1 cellular context compared by ENCODE assay signal in genomic region chr1:51636765-51637522, GRCh38.
TF ChIP-seq lines count a peak whose summit lies in the region.

No MANE protein-coding gene starts in this region.

TF ChIP-seq in K562, 482 proteins besides CTCF, POLR2A, EP300 and RAD21 (continued from another document):
- TF ChIP-seq ZNF398 (CRISPR knock-in tag; IDR thresholded peaks at IDR 0.05): no peak
- TF ChIP-seq ZNF175 (CRISPR knock-in tag; IDR thresholded peaks at IDR 0.05; ENCODE audit: low read depth): 0 out of 2 replicates have a peak, but pooled peaks have one; percentile 27
- 0 out of 2 replicates have a peak, but pooled peaks have one; percentile 20 for TF ChIP-seq SMARCC2 (IDR thresholded peaks at IDR 0.05; ENCODE audit: low read depth)
- TF ChIP-seq ZNF347 (CRISPR knock-in tag; IDR thresholded peaks at IDR 0.05; ENCODE audit: low read depth): no peak
- TF ChIP-seq FOXA3 (CRISPR knock-in tag; conservative IDR thresholded peaks at IDR 0.05 in 1 of 2, IDR thresholded peaks at IDR 0.05 in 1 of 2): 0 out of 4 replicates have a peak, but pooled peaks of 1 of the 2 experiments have one; percentile 22
- 0 out of 2 replicates have a peak, but pooled peaks have one; percentile 22 for TF ChIP-seq MEF2A (IDR thresholded peaks at IDR 0.05; ENCODE audit: control insufficient read depth, low read depth, low read length)
- no peak for TF ChIP-seq RBM25 (IDR thresholded peaks at IDR 0.05; ENCODE audit: low read depth, low read length, severe bottlenecking)
- no peak for TF ChIP-seq ZBTB43 (CRISPR knock-in tag; IDR thresholded peaks at IDR 0.05)
- peak; percentile 58; the same call in 1 of the 2 replicates for TF ChIP-seq JUND (IDR thresholded peaks at IDR 0.05; ENCODE audit: borderline replicate concordance, low read depth, low read length)
- 0 out of 3 replicates have a peak, but pooled peaks have one; percentile 16 for TF ChIP-seq JUND (tag; IDR thresholded peaks at IDR 0.05; ENCODE audit: borderline replicate concordance, low read depth, low read length)
- no peak for TF ChIP-seq TCFL5 (CRISPR knock-in tag; conservative IDR thresholded peaks at IDR 0.05)
- TF ChIP-seq KDM1A (IDR thresholded peaks at IDR 0.05): peak; percentile 44 to 55; a peak in 2 of 4 replicates
- TF ChIP-seq SMARCA4 (IDR thresholded peaks at IDR 0.05): peak; percentile 43; the same call in 1 of the 2 replicates
- TF ChIP-seq JUN (IDR thresholded peaks at IDR 0.05; ENCODE audit: borderline replicate concordance, low read depth, low read length): peak; percentile 30; the same call in 1 of the 2 replicates
- TF ChIP-seq JUN (CRISPR knock-in tag; IDR thresholded peaks at IDR 0.05; ENCODE audit: borderline replicate concordance): no peak
- TF ChIP-seq BCOR (IDR thresholded peaks at IDR 0.05): peak; percentile 38; the same call in 1 of the 2 replicates
- TF ChIP-seq ATF3 (IDR thresholded peaks at IDR 0.05): peak; percentile 82
- TF ChIP-seq ATF3 (CRISPR knock-in tag; conservative IDR thresholded peaks at IDR 0.05): no peak
- no peak for TF ChIP-seq ZNF583 (CRISPR knock-in tag; IDR thresholded peaks at IDR 0.05)
- TF ChIP-seq ARID1B (IDR thresholded peaks at IDR 0.05): peak; percentile 67
- peak; percentile 26; the same call in 1 of the 2 replicates for TF ChIP-seq CBFA2T3 (IDR thresholded peaks at IDR 0.05)
- TF ChIP-seq NR3C1 (CRISPR knock-in tag; IDR thresholded peaks at IDR 0.05): no peak
- peak; percentile 34; the same call in 1 of the 2 replicates for TF ChIP-seq USF1 (CRISPR knock-in tag; IDR thresholded peaks at IDR 0.05)
- peak; percentile 84 for TF ChIP-seq FOSL1 (tag; conservative IDR thresholded peaks at IDR 0.05)
- peak in 1 of 2 experiments; percentile 48; a peak in 1 of 4 replicates for TF ChIP-seq HDAC1 (IDR thresholded peaks at IDR 0.05)
- peak; percentile 58; the same call in 1 of the 2 replicates for TF ChIP-seq SMARCE1 (IDR thresholded peaks at IDR 0.05)
- TF ChIP-seq HSF4 (CRISPR knock-in tag; IDR thresholded peaks at IDR 0.05; ENCODE audit: borderline replicate concordance): no peak
- TF ChIP-seq POLR3A (IDR thresholded peaks at IDR 0.05; ENCODE audit: borderline replicate concordance, extremely low read depth, insufficient read depth, insufficient read length): no peak
- TF ChIP-seq EHMT2 (IDR thresholded peaks at IDR 0.05): 0 out of 2 replicates have a peak, but pooled peaks have one; percentile 30
- TF ChIP-seq SRSF1 (IDR thresholded peaks at IDR 0.05; ENCODE audit: low read depth, low read length): no peak
- no peak for TF ChIP-seq NR2C2 (CRISPR knock-in tag; IDR thresholded peaks at IDR 0.05)
- peak; percentile 65; the same call in 1 of the 2 replicates for TF ChIP-seq NR2C2 (tag; IDR thresholded peaks at IDR 0.05)
- no peak; the same call in 1 of the 2 replicates for TF ChIP-seq NR2C1 (IDR thresholded peaks at IDR 0.05)
- TF ChIP-seq NR2C1 (tag; IDR thresholded peaks at IDR 0.05): 0 out of 2 replicates have a peak, but pooled peaks have one; percentile 37
- TF ChIP-seq DPF2 (IDR thresholded peaks at IDR 0.05): peak; percentile 69; the same call in 1 of the 2 replicates
- TF ChIP-seq BHLHE40 (IDR thresholded peaks at IDR 0.05; ENCODE audit: low read length): peak; percentile 75
- TF ChIP-seq EGR1 (conservative IDR thresholded peaks at IDR 0.05): peak; percentile 90
- no peak for TF ChIP-seq ZFP91 (CRISPR knock-in tag; IDR thresholded peaks at IDR 0.05)
- peak; percentile 41; the same call in 1 of the 2 replicates for TF ChIP-seq MAX (CRISPR knock-in tag; IDR thresholded peaks at IDR 0.05)
TF ChIP-seq in K562: peak in this region for 24.
